In genomic region chr1:209391792-209392191, GRCh38 we compare ENCODE assay signal across 28 cellular contexts.
"Had no signal": no experiment of that assay in that cellular context is flagged by ENCODE, and none has a peak within 500 bp of the region (broad histone marks: within the 10 kb centered on the region; RNA-seq: fewer than 3 reads in every experiment).

No MANE protein-coding gene starts in this region.

- H3K4me3 ChIP-seq: coronary artery, dorsolateral prefrontal cortex, esophagus muscularis mucosa, gastrocnemius medialis had no signal

- H3K27ac ChIP-seq: brain microvascular endothelial cell, coronary artery, dorsolateral prefrontal cortex, esophagus muscularis mucosa, foreskin keratinocyte, gastrocnemius medialis, WERI-Rb-1 had no signal

- ATAC-seq: activated CD4-positive, CD25-positive, alpha-beta regulatory T cell treated with anti-CD3 and anti-CD28 coated beads, Interleukin-2, amount 50 U/mL, for 24 hours; activated CD8-positive, alpha-beta T cell treated with anti-CD3 and anti-CD28 coated beads for 36 hours; activated T-cell treated with anti-CD3 and anti-CD28 coated beads, Interleukin-2, amount 50 U/mL, for 4 hours; activated T-helper 17 cell treated with anti-CD3 and anti-CD28 coated beads, Interleukin-2, amount 50 U/mL, for 72 hours; foreskin keratinocyte; gastrocnemius medialis; T-helper 17 cell had no signal

- H3K27me3 ChIP-seq: brain microvascular endothelial cell, dorsolateral prefrontal cortex, esophagus muscularis mucosa, foreskin keratinocyte, gastrocnemius medialis had no signal

- H3K36me3 ChIP-seq: brain microvascular endothelial cell, esophagus muscularis mucosa, gastrocnemius medialis, WERI-Rb-1 had no signal

- DNase-seq: activated B cell treated with CpG ODN at 0.5 μM for 24 hours; activated CD4-positive, alpha-beta T cell treated with anti-CD3 and anti-CD28 coated beads for 48 hours; activated CD4-positive, alpha-beta T cell treated with anti-CD3 and anti-CD28 coated beads, Interleukin-2, amount 50 U/mL, for 1 hour; activated CD4-positive, alpha-beta T cell treated with anti-CD3 and anti-CD28 coated beads, Interleukin-2, amount 50 U/mL, for 48 hours; activated CD8-positive, alpha-beta memory T cell treated with anti-CD3 and anti-CD28 coated beads for 24 hours; activated CD8-positive, alpha-beta T cell treated with anti-CD3 and anti-CD28 coated beads for 36 hours; activated effector memory CD4-positive, alpha-beta T cell treated with Interleukin-2 at 50 U/mL for 16 hours; activated gamma-delta T cell treated with Interleukin-2 at 50 U/mL for 16 hours; activated naive CD4-positive, alpha-beta T cell treated with anti-CD3 and anti-CD28 coated beads, Interleukin-2, amount 50 U/mL, for 16 hours; activated naive CD4-positive, alpha-beta T cell treated with Interleukin-2 at 50 U/mL for 16 hours; activated T-cell treated with anti-CD3 and anti-CD28 coated beads, Interleukin-2, amount 50 U/mL, for 4 hours; amniotic stem cell; anterior cingulate cortex; brain microvascular endothelial cell; dorsolateral prefrontal cortex; effector memory CD4-positive, alpha-beta T cell; erythroblast; foreskin keratinocyte; gastrocnemius medialis; glutamatergic neuron; T-helper 1 cell; T-helper 17 cell; T1000; WERI-Rb-1 had no signal

- H3K9me3 ChIP-seq: esophagus muscularis mucosa, gastrocnemius medialis had no signal

- H3K4me1 ChIP-seq: esophagus muscularis mucosa, gastrocnemius medialis had no signal
